ENCODE assay signal across 16 cellular contexts in genomic region chr5:150164211-150164610, GRCh38. TPM values are rescaled to one million over a fixed set of nuclear protein-coding genes. Genes with fewer than 3 reads are reported as not detected.
DNase-seq lines count a peak whose midpoint lies in the region; ATAC-seq, FAIRE-seq and TF ChIP-seq lines count a peak whose summit lies in the region.
"Had no signal": no experiment of that assay in that cellular context is flagged by ENCODE, and none has a peak within 500 bp of the region (broad histone marks: within the 10 kb centered on the region; RNA-seq: fewer than 3 reads in every experiment).

No MANE protein-coding gene starts in this region.

- no peaks in the 10 kb centered on the region for H3F3A ChIP-seq in PC-3 (ENCODE audit: low read length, unreplicated experiment)

- TF ChIP-seq CTCF in PC-3 (conservative IDR thresholded peaks at IDR 0.05; ENCODE audit: low read depth, low read length) (no peak), bronchial epithelial cell (IDR thresholded peaks at IDR 0.05; ENCODE audit: insufficient read depth, low read length, severe bottlenecking) (no peak), nephron progenitor cell (IDR thresholded peaks at IDR 0.05) (no peak), tibial artery (IDR thresholded peaks at IDR 0.05) (no peak)

- H3K27ac Mint-ChIP-seq in nephron progenitor cell: peak overlapping the region; percentile 94
- H3K27ac Mint-ChIP-seq: naive thymus-derived CD4-positive, alpha-beta T cell had no signal

- no peak for ATAC-seq in PC-3
- ATAC-seq: naive thymus-derived CD4-positive, alpha-beta T cell had no signal

- H3K27ac ChIP-seq in PC-3 (ENCODE audit: low read length) (no peak overlapping the region), tibial artery (peak overlapping the region; percentile 53 to 63)
- H3K27ac ChIP-seq: SJSA1 had no signal

- no peak overlapping the region for H3K4me3 Mint-ChIP-seq in nephron progenitor cell
- H3K4me3 Mint-ChIP-seq: naive thymus-derived CD4-positive, alpha-beta T cell had no signal

- POLR2A ChIA-PET in PC-3 (lab: Charles Lee; ENCODE audit: unreplicated experiment): no interaction called here

- H3K27me3 ChIP-seq in PC-3 (ENCODE audit: low read length): no peaks in the 10 kb centered on the region
- peaks cover 16% of the 10 kb centered on the region for H3K27me3 ChIP-seq in bronchial epithelial cell (ENCODE audit: control insufficient read depth, insufficient read depth, low read length)
- peaks cover 0 to 7% of the 10 kb centered on the region in 2 donors for H3K27me3 ChIP-seq in tibial artery
- H3K27me3 ChIP-seq: SJSA1 had no signal

- H3K9me2 ChIP-seq in PC-3 (replicated peaks; ENCODE audit: low read length): no peaks in the 10 kb centered on the region

- no peak for DNase-seq in PC-3
- DNase-seq in bronchial epithelial cell (ENCODE audit: low read depth): no peak
- DNase-seq in nephron progenitor cell: no peak
- DNase-seq in tibial artery: no peak
- no peak for DNase-seq in DMS79 treated with DMSO at 0.1 percent for 48 hours (lab: John Stamatoyannopoulos, UW)
- no peak for DNase-seq in NCI-H2171 (lab: John Stamatoyannopoulos, UW)
- no peak for DNase-seq in NCI-H1105 (lab: John Stamatoyannopoulos, UW)
- DNase-seq: activated CD4-positive, alpha-beta T cell treated with anti-CD3 and anti-CD28 coated beads, Interleukin-2, amount 50 U/mL, for 1 hour; activated T-cell treated with anti-CD3 and anti-CD28 coated beads, Interleukin-2, amount 50 U/mL, for 48 hours; amniotic stem cell; cortex of kidney; erythroblast; naive thymus-derived CD4-positive, alpha-beta T cell; NCI-H226; stimulated activated CD4-positive, alpha-beta T cell treated with anti-CD3 and anti-CD28 coated beads, Interleukin-4, amount 100 ng/mL, for 1 hour had no signal

- CTCF ChIA-PET in PC-3 (lab: Charles Lee): no interaction called here

- no peak overlapping the region for H3K4me2 ChIP-seq in PC-3 (ENCODE audit: low read length)

- FAIRE-seq in bronchial epithelial cell (lab: Jason Lieb, UNC): peak; percentile 43

- no peaks in the 10 kb centered on the region for H3K79me2 ChIP-seq in PC-3 (ENCODE audit: low read length)

- H3K9me3 Mint-ChIP-seq in nephron progenitor cell: no peaks in the 10 kb centered on the region

- no peak overlapping the region for H3K9ac ChIP-seq in PC-3 (ENCODE audit: low read length)

- H3K9me3 ChIP-seq in PC-3 (ENCODE audit: low read length) (no peaks in the 10 kb centered on the region), tibial artery (no peaks in the 10 kb centered on the region)
- H3K9me3 ChIP-seq: SJSA1 had no signal

- H3K4me3 ChIP-seq in PC-3 (ENCODE audit: low read length) (no peak overlapping the region), bronchial epithelial cell (ENCODE audit: low read depth, low read length) (no peak overlapping the region), tibial artery (no peak overlapping the region)
- H3K4me3 ChIP-seq: SJSA1 had no signal

- BruUV-seq in PC-3 (replicated peaks; lab: Mats Ljungman, UMichigan): no TSS peak

- H3K4me1 ChIP-seq in PC-3 (ENCODE audit: insufficient read depth, low read length) (peaks cover 5% of the 10 kb centered on the region; the same call in 1 of the 2 replicates), tibial artery (peaks cover 0 to 55% (median 40%) of the 10 kb centered on the region in 4 donors)

- intact Hi-C loops in PC-3 (cut with micrococcal nuclease): no loop called here
- intact Hi-C loops in tibial artery (cut with DNase I; ENCODE audit: low total_unique reads): loop anchor here (5.0 kb wide), 1 partner anchor 37 kb away; no protein-coding TSS in a partner anchor

- H2AFZ ChIP-seq in PC-3 (ENCODE audit: low read length): peak overlapping the region; percentile 12; the same call in 1 of the 2 replicates

- peaks cover 90% of the 10 kb centered on the region for H3K4me1 Mint-ChIP-seq in nephron progenitor cell

- no peaks in the 10 kb centered on the region for H3K27me3 Mint-ChIP-seq in nephron progenitor cell (ENCODE audit: low read depth, poor library complexity)

- no peaks in the 10 kb centered on the region for H3K36me3 Mint-ChIP-seq in nephron progenitor cell (ENCODE audit: low read depth)
- H3K36me3 Mint-ChIP-seq: naive thymus-derived CD4-positive, alpha-beta T cell had no signal

- no peaks in the 10 kb centered on the region for H4K20me1 ChIP-seq in PC-3 (ENCODE audit: low read length)

- H3K36me3 ChIP-seq in PC-3 (ENCODE audit: low read depth, low read length): no peaks in the 10 kb centered on the region
- no peaks in the 10 kb centered on the region for H3K36me3 ChIP-seq in bronchial epithelial cell (ENCODE audit: control insufficient read depth, insufficient read depth, low read length)
- no peaks in the 10 kb centered on the region for H3K36me3 ChIP-seq in tibial artery
- H3K36me3 ChIP-seq: SJSA1 had no signal

RNA-seq across cellular contexts. Expression of gene CDX1, which starts 2.4 kb away (rescaled TPM):
- total RNA-seq in PC-3 (2014; rRNA removed): not detected in 2 replicates
- not detected in 2 replicates for total RNA-seq in bronchial epithelial cell
- total RNA-seq: naive thymus-derived CD4-positive, alpha-beta T cell had no signal

RNA-seq across cellular contexts. Expression of gene PDGFRB, which starts 8.6 kb away (rescaled TPM):
- total RNA-seq in PC-3 (2014; rRNA removed) (0.12 and 0.66 TPM in 2 replicates), bronchial epithelial cell (0.26 and 1.6 TPM in 2 replicates)

RNA-seq across cellular contexts. Expression of gene SLC6A7, which starts 25.7 kb away (rescaled TPM):
- total RNA-seq in PC-3 (2014; rRNA removed): 0.29 and 0.35 TPM in 2 replicates
- total RNA-seq in bronchial epithelial cell: not detected in 2 replicates
- total RNA-seq: naive thymus-derived CD4-positive, alpha-beta T cell; SJSA1 had no signal
